In the genomic region with DNA sequence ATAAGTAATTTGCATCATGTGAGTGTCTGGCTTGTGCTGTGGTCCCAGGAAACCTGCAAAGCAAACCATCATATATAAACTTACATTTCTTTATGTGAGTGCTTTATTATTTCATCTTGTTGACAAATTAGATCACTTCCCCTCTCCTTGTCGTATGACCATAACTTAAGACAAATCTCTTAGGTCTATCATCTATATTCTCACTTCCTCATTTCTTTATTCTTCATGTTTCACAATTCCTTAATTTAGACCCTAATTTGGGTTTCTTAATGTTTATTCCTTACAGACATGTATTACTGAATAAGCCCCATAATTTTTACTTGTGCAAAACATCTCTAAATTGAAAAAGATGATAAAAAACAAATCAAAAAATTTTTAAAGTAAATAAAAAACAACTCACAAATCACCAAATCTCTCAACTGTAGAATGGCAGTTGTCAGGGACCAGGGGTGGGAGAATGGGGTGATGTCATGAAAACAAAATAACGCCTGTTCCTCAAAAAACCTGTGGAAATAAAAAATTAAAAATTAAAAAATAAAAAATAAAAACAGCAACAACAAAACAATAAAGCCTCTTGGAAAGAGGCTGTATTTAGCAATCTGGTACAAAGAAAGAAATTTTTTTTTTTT, we compare ENCODE assay signal across 12 cellular contexts. TPM values are rescaled to one million over a fixed set of nuclear protein-coding genes. Genes with fewer than 3 reads are reported as not detected.
DNase-seq lines count a peak whose midpoint lies in the region; ATAC-seq and TF ChIP-seq lines count a peak whose summit lies in the region.
"Had no signal": no experiment of that assay in that cellular context is flagged by ENCODE, and none has a peak within 500 bp of the region (broad histone marks: within the 10 kb centered on the region; RNA-seq: fewer than 3 reads in every experiment).

No MANE protein-coding gene starts in this region.

- no peak for TF ChIP-seq CTCF in GM12865 (IDR thresholded peaks at IDR 0.05; ENCODE audit: insufficient read depth, low read depth, low read length, missing control alignments)
- no peak for TF ChIP-seq CTCF in left ventricle myocardium inferior (IDR thresholded peaks at IDR 0.05; ENCODE audit: borderline replicate concordance)

- H3K27ac ChIP-seq in left ventricle myocardium inferior (replicated peaks) = no peak overlapping the region

- H3K4me1 ChIP-seq in left ventricle myocardium inferior = peaks cover 19% of the 10 kb centered on the region

- peaks cover 14% of the 10 kb centered on the region for H3K9me3 ChIP-seq in left ventricle myocardium inferior (replicated peaks)

- H3K27me3 ChIP-seq in left ventricle myocardium inferior (ENCODE audit: low read depth) = no peaks in the 10 kb centered on the region

- intact Hi-C loops in left ventricle myocardium inferior (cut with micrococcal nuclease) = no loop called here

- DNase-seq in GM12865 (ENCODE audit: low read depth) (peak; percentile 43), RPMI8226 (peak; percentile 9), left ventricle myocardium inferior (no peak), Ammon's horn (ENCODE audit: low spot score) (no peak), KG1 (lab: John Stamatoyannopoulos, UW) (no peak), cerebellar nuclear complex (lab: John Stamatoyannopoulos, UW) (no peak)
- DNase-seq: activated effector memory CD4-positive, alpha-beta T cell treated with anti-CD3 and anti-CD28 coated beads, Interleukin-2, amount 50 U/mL, for 16 hours; mesendoderm; NCI-H1417; retina had no signal

- ATAC-seq in GM21360 (IDR thresholded peaks at IDR 0.05; ENCODE audit: unreplicated experiment) (peak; percentile 49), HG03095 (IDR thresholded peaks at IDR 0.05; ENCODE audit: unreplicated experiment) (peak; percentile 49)

- peaks cover 8% of the 10 kb centered on the region for H3K36me3 ChIP-seq in left ventricle myocardium inferior

- H3K4me3 ChIP-seq in GM12865 (ENCODE audit: low read depth, low read length) = no peak overlapping the region
- no peak overlapping the region for H3K4me3 ChIP-seq in left ventricle myocardium inferior

RNA-seq across cellular contexts. Expression of a gene that starts 49.5 kb away (rescaled TPM):
- 16.7 TPM for total RNA-seq in left ventricle myocardium inferior

Comparison
In these comparisons a context has a peak if more than half of its experiments do, and no peak if none do; other contexts are left out.
1. DNase-seq: peak in GM12865 (single experiment) and RPMI8226 (single experiment); none in left ventricle myocardium inferior (single experiment), Ammon's horn (single experiment), KG1 (single experiment) and cerebellar nuclear complex (0 of 2).